12 cellular contexts compared by ENCODE assay signal in the genomic region with DNA sequence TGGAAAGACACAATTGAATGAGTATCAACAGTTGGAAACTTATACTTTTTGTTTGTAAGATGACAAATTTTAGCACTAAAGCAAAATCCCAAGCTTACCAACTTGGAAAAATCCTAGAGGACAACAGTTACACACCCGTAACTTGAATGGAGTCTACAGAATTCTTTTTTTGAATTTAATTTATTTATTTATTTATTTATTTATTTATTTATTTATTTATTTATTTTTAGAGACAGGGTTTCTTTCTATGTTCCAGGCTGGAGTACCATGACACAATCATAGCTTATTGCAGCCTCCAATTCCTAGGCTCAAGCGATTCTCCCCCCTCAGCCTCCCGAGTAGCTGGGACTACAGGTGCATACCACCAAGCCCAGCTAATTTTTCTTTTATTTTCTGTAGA. TPM values are rescaled to one million over a fixed set of nuclear protein-coding genes. Genes with fewer than 3 reads are reported as not detected.
"Had no signal": no experiment of that assay in that cellular context is flagged by ENCODE, and none has a peak within 500 bp of the region (broad histone marks: within the 10 kb centered on the region; RNA-seq: fewer than 3 reads in every experiment).

No MANE protein-coding gene starts in this region.

- FAIRE-seq: H1, H54 had no signal

- ATAC-seq: GM23338, HCT116 had no signal

- H3K27ac ChIP-seq: GM23248 had no signal

- H3K9me3 ChIP-seq: HAP-1 had no signal

- H3K4me3 Mint-ChIP-seq: GM23338, H9, HFFc6 had no signal

- H3K36me3 ChIP-seq: HAP-1 had no signal

- H3K4me2 ChIP-seq: GM23338 had no signal

- H3K4me1 ChIP-seq: HAP-1 had no signal

- H3K27ac Mint-ChIP-seq: GM23338, H9, HFFc6 had no signal

- H3K9me3 Mint-ChIP-seq: GM23338, H9, HFFc6 had no signal

- H3K9ac ChIP-seq: GM23248 had no signal

- H3K4me1 Mint-ChIP-seq: GM23338, H9 had no signal

- H3K4me3 ChIP-seq: GM23248, GM23338, HAP-1 had no signal

- DNase-seq: GM23248, GOT3, H7, H9, HCEC 1CT, HFFc6 had no signal

- H2AFZ ChIP-seq: GM23248, GM23338 had no signal

RNA-seq across cellular contexts. Expression of a gene that starts 26.6 kb away (rescaled TPM):
- total RNA-seq: GM23248, H4, HFFc6 had no signal
